Comparison of ENCODE assay signal across 13 cellular contexts in the genomic region with DNA sequence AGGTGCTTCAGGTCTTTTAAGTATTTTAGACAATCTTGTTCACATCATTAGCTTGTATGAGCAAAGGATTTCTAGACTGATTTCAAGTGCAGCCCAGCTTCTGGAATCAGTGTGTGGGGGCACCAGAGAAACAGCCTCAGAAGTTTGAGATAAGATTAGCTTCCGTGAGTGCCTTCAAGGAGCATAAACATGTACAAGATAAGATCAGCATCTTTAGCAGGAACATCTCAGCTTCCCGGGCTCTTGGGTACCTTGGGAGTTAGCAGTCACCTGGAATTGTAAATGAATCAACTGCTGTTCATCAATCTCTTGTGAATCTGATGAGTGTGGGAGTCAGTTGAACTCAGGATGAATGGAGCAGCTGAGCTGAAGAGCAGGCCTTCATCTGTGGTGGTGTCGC. TPM values are rescaled to one million over a fixed set of nuclear protein-coding genes. Genes with fewer than 3 reads are reported as not detected.
DNase-seq lines count a peak whose midpoint lies in the region; ATAC-seq and TF ChIP-seq lines count a peak whose summit lies in the region.
"Had no signal": no experiment of that assay in that cellular context is flagged by ENCODE, and none has a peak within 500 bp of the region (broad histone marks: within the 10 kb centered on the region; RNA-seq: fewer than 3 reads in every experiment).

No MANE protein-coding gene starts in this region.

- no peak overlapping the region for H4K8ac ChIP-seq in trophoblast cell (ENCODE audit: low read depth, low read length)

- H2AK5ac ChIP-seq in trophoblast cell (ENCODE audit: low read length) = no peak overlapping the region

- no CpG with 5 or more reads among the region's 3 CpGs for WGBS in trophoblast cell (ENCODE audit: extremely low coverage, insufficient coverage, insufficient read length)

- H3K18ac ChIP-seq in trophoblast cell (ENCODE audit: low read length) = no peak overlapping the region

- H3K23ac ChIP-seq in trophoblast cell (ENCODE audit: low read length) = no peak overlapping the region

- no peak overlapping the region for H2BK120ac ChIP-seq in trophoblast cell (ENCODE audit: insufficient read depth, low read length, poor library complexity)

- H4K12ac ChIP-seq in trophoblast cell (ENCODE audit: low read depth, low read length) = no peak overlapping the region

- H3K27ac Mint-ChIP-seq in GM23338 = no peak overlapping the region
- H3K27ac Mint-ChIP-seq: CD4-positive, alpha-beta T cell had no signal

- no peak overlapping the region for H3K9ac ChIP-seq in trophoblast cell (ENCODE audit: low read length)

- H3K4me1 ChIP-seq in GM23338 (ENCODE audit: insufficient read depth) (no peaks in the 10 kb centered on the region), trophoblast cell (ENCODE audit: control insufficient read depth in 1 of 2, insufficient read depth in 2 of 2, low read length in 2 of 2) (peaks cover 0 to 2% of the 10 kb centered on the region in 2 experiments), BE2C (no peaks in the 10 kb centered on the region)
- H3K4me1 ChIP-seq: HAP-1 had no signal

- H2BK12ac ChIP-seq in trophoblast cell (ENCODE audit: low read length) = no peak overlapping the region

- H4K20me1 ChIP-seq in GM23338 (replicated peaks; ENCODE audit: insufficient read depth) = no peaks in the 10 kb centered on the region

- H3K9me3 Mint-ChIP-seq in GM23338 = 0 out of 3 replicates have a peak, but pooled peaks cover 3% of the 10 kb centered on the region
- H3K9me3 Mint-ChIP-seq: CD4-positive, alpha-beta T cell had no signal

- H3K27ac ChIP-seq in GM23338 (ENCODE audit: low read depth) (no peak overlapping the region), trophoblast cell (ENCODE audit: low read depth, low read length) (no peak overlapping the region)
- H3K27ac ChIP-seq: C4-2B had no signal

- H3F3A ChIP-seq in GM23338 (replicated peaks; ENCODE audit: low read depth) = no peaks in the 10 kb centered on the region

- H2AFZ ChIP-seq in GM23338 (peak overlapping the region; percentile 32; the same call in 1 of the 2 replicates), trophoblast cell (ENCODE audit: insufficient read depth, low read length, poor library complexity) (no peak overlapping the region)

- H3K9me3 ChIP-seq in trophoblast cell (ENCODE audit: insufficient read depth, low read depth, low read length) = no peaks in the 10 kb centered on the region
- H3K9me3 ChIP-seq in BE2C = no peaks in the 10 kb centered on the region
- H3K9me3 ChIP-seq: Caco-2, HAP-1 had no signal

- DNase-seq in GM23338 (ENCODE audit: low spot score) = no peak
- DNase-seq in SK-N-DZ (ENCODE audit: low spot score) = peak; percentile 72
- peak; percentile 54 for DNase-seq in islet precursor cell
- DNase-seq in trophoblast cell = peak; percentile 60 to 79
- DNase-seq in AML-193 (lab: John Stamatoyannopoulos, UW) = no peak
- no peak for DNase-seq in stimulated activated CD4-positive, alpha-beta T cell treated with anti-CD3 and anti-CD28 coated beads, Interleukin-15, amount 100 ng/mL, for 24 hours
- DNase-seq in BE2C = no peak
- DNase-seq: 8988T; CD4-positive, alpha-beta T cell; GF-D8 had no signal

- H3K4me2 ChIP-seq in GM23338 = no peak overlapping the region
- H3K4me2 ChIP-seq in trophoblast cell (ENCODE audit: low read length) = no peak overlapping the region

- no peaks in the 10 kb centered on the region for H3K36me3 ChIP-seq in GM23338 (ENCODE audit: insufficient read depth)
- H3K36me3 ChIP-seq in trophoblast cell (ENCODE audit: control insufficient read depth in 1 of 2, insufficient read depth in 2 of 2, low read length in 2 of 2) = no peaks in the 10 kb centered on the region
- H3K36me3 ChIP-seq in BE2C = no peaks in the 10 kb centered on the region
- H3K36me3 ChIP-seq: HAP-1 had no signal

- H3K27me3 ChIP-seq in GM23338 (ENCODE audit: insufficient read depth) = no peaks in the 10 kb centered on the region
- H3K27me3 ChIP-seq in trophoblast cell (ENCODE audit: insufficient read depth, low read length) = no peaks in the 10 kb centered on the region
- no peaks in the 10 kb centered on the region for H3K27me3 ChIP-seq in BE2C

- ATAC-seq in GM23338 = no peak

- H3K4me3 ChIP-seq in GM23338 (no peak overlapping the region), trophoblast cell (ENCODE audit: low read depth, low read length) (no peak overlapping the region), BE2C (ENCODE audit: low read depth, low read length) (no peak overlapping the region)
- H3K4me3 ChIP-seq: HAP-1 had no signal

- no peak for TF ChIP-seq CTCF in GM23338 (conservative IDR thresholded peaks at IDR 0.05; ENCODE audit: low read depth in 2 of 2)
- TF ChIP-seq CTCF in BE2C (IDR thresholded peaks at IDR 0.05; ENCODE audit: low read depth, low read length) = no peak

- no peak overlapping the region for H3K14ac ChIP-seq in trophoblast cell (ENCODE audit: low read length)

- H3K36me3 Mint-ChIP-seq in GM23338 (ENCODE audit: low read depth) = no peaks in the 10 kb centered on the region

- H3K4me1 Mint-ChIP-seq in GM23338 = no peaks in the 10 kb centered on the region

- no peak overlapping the region for H2BK5ac ChIP-seq in trophoblast cell (ENCODE audit: low read depth, low read length, poor library complexity)

- no peak overlapping the region for H3K4ac ChIP-seq in trophoblast cell (ENCODE audit: low read depth, low read length)

- H4K91ac ChIP-seq in trophoblast cell (ENCODE audit: low read depth, low read length) = no peak overlapping the region

- no peaks in the 10 kb centered on the region for H3K27me3 Mint-ChIP-seq in GM23338 (ENCODE audit: insufficient read depth, low read depth, poor library complexity)
- H3K27me3 Mint-ChIP-seq: CD4-positive, alpha-beta T cell had no signal

- no peaks in the 10 kb centered on the region for H3K9me2 ChIP-seq in GM23338 (ENCODE audit: insufficient read depth)

- no peak overlapping the region for H3K4me3 Mint-ChIP-seq in GM23338
- H3K4me3 Mint-ChIP-seq: CD4-positive, alpha-beta T cell had no signal

- H3K79me1 ChIP-seq in trophoblast cell (ENCODE audit: low read length) = peaks cover 2% of the 10 kb centered on the region

- H3K79me2 ChIP-seq in GM23338 (replicated peaks; ENCODE audit: insufficient read depth) (no peaks in the 10 kb centered on the region), trophoblast cell (ENCODE audit: control insufficient read depth, insufficient read depth, low read length, poor library complexity) (no peaks in the 10 kb centered on the region)

TF ChIP-seq in GM23338, 12 proteins besides CTCF, POLR2A, EP300 and RAD21 (continues in another document):
- TF ChIP-seq NANOG (IDR thresholded peaks at IDR 0.05; ENCODE audit: borderline replicate concordance) = no peak
- TF ChIP-seq CREB1 (CRISPR knock-in tag; IDR thresholded peaks at IDR 0.05; ENCODE audit: low read depth) = no peak
- no peak for TF ChIP-seq STAT1 (IDR thresholded peaks at IDR 0.05; ENCODE audit: unreplicated experiment)
- TF ChIP-seq, protein P1, sequence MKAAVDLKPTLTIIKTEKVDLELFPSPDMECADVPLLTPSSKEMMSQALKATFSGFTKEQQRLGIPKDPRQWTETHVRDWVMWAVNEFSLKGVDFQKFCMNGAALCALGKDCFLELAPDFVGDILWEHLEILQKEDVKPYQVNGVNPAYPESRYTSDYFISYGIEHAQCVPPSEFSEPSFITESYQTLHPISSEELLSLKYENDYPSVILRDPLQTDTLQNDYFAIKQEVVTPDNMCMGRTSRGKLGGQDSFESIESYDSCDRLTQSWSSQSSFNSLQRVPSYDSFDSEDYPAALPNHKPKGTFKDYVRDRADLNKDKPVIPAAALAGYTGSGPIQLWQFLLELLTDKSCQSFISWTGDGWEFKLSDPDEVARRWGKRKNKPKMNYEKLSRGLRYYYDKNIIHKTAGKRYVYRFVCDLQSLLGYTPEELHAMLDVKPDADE (IDR thresholded peaks at IDR 0.05) = no peak
- TF ChIP-seq, protein P2, sequence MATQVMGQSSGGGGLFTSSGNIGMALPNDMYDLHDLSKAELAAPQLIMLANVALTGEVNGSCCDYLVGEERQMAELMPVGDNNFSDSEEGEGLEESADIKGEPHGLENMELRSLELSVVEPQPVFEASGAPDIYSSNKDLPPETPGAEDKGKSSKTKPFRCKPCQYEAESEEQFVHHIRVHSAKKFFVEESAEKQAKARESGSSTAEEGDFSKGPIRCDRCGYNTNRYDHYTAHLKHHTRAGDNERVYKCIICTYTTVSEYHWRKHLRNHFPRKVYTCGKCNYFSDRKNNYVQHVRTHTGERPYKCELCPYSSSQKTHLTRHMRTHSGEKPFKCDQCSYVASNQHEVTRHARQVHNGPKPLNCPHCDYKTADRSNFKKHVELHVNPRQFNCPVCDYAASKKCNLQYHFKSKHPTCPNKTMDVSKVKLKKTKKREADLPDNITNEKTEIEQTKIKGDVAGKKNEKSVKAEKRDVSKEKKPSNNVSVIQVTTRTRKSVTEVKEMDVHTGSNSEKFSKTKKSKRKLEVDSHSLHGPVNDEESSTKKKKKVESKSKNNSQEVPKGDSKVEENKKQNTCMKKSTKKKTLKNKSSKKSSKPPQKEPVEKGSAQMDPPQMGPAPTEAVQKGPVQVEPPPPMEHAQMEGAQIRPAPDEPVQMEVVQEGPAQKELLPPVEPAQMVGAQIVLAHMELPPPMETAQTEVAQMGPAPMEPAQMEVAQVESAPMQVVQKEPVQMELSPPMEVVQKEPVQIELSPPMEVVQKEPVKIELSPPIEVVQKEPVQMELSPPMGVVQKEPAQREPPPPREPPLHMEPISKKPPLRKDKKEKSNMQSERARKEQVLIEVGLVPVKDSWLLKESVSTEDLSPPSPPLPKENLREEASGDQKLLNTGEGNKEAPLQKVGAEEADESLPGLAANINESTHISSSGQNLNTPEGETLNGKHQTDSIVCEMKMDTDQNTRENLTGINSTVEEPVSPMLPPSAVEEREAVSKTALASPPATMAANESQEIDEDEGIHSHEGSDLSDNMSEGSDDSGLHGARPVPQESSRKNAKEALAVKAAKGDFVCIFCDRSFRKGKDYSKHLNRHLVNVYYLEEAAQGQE (IDR thresholded peaks at IDR 0.05; ENCODE audit: unreplicated experiment) = no peak
- TF ChIP-seq ZNF331 (CRISPR knock-in tag; IDR thresholded peaks at IDR 0.05; ENCODE audit: low read depth) = no peak
- TF ChIP-seq EZH2 (IDR thresholded peaks at IDR 0.05; ENCODE audit: low read depth, unreplicated experiment) = no peak
- no peak for TF ChIP-seq EZH2phosphoT487 (IDR thresholded peaks at IDR 0.05; ENCODE audit: unreplicated experiment)

RNA-seq across cellular contexts. Expression of a gene that starts 12.0 kb away (rescaled TPM):
- 74.4 and 76.9 TPM in 2 replicates for total RNA-seq in GM23338 (2014; rRNA removed; shearing (Covaris generic))
- polyA plus RNA-seq in GM23338 (2016; fragmentation: Nextera tagmentation; extraction: Ambion mirVana) = 24.8 and 26.6 TPM in 2 replicates
- 23.8 and 28.0 TPM in 2 replicates for polyA plus RNA-seq in SK-N-DZ (2014; cell fraction: cytosol; rRNA removed)
- 11.1 and 19.5 TPM in 2 replicates for polyA plus RNA-seq in SK-N-DZ (2014; cell fraction: nucleus; rRNA removed)
- 250 and 268 TPM in 2 replicates for polyA plus RNA-seq in trophoblast cell (2013)
- 77.6 TPM for polyA plus RNA-seq in BE2C (2012; ENCODE audit: insufficient read depth, insufficient read length, low read depth)

Comparison
In these comparisons a context has a peak if more than half of its experiments do, and no peak if none do; other contexts are left out.
1. DNase-seq: peak in SK-N-DZ (single experiment), islet precursor cell (single experiment) and trophoblast cell (2 of 2); none in GM23338 (single experiment), AML-193 (0 of 2), stimulated activated CD4-positive, alpha-beta T cell treated with anti-CD3 and anti-CD28 coated beads, Interleukin-15, amount 100 ng/mL, for 24 hours (single experiment) and BE2C (single experiment).